In genomic region chr13:75761373-75761772, GRCh38 we compare ENCODE assay signal across 8 cellular contexts.
DNase-seq lines count a peak whose midpoint lies in the region; ATAC-seq and TF ChIP-seq lines count a peak whose summit lies in the region.

No MANE protein-coding gene starts in this region.

- peak; percentile 29 for ATAC-seq in GM18505 (IDR thresholded peaks at IDR 0.05; ENCODE audit: unreplicated experiment)
- ATAC-seq in HG03521 (IDR thresholded peaks at IDR 0.05; ENCODE audit: unreplicated experiment): peak; percentile 26
- no peak for ATAC-seq in psoas muscle

- TF ChIP-seq POLR2A in GM18505 (IDR thresholded peaks at IDR 0.05; ENCODE audit: borderline replicate concordance, extremely low read depth, insufficient read depth, insufficient read length): no peak

- H3K36me3 ChIP-seq in psoas muscle (ENCODE audit: insufficient read depth in 1 of 2, low read depth in 1 of 2): no peaks in the 10 kb centered on the region

- 17 to 37% (median 23%) methylated on average over 3 of the region's 3 CpGs for WGBS in psoas muscle, 3 donors

- TF ChIP-seq CTCF in dorsolateral prefrontal cortex (IDR thresholded peaks at IDR 0.05 in 54 of 56, conservative IDR thresholded peaks at IDR 0.05 in 2 of 56; ENCODE audit: low read depth in 1 of 56, partially characterized antibody in 56 of 56): no peak
- TF ChIP-seq CTCF in psoas muscle (IDR thresholded peaks at IDR 0.05): no peak

- H3K27ac ChIP-seq in dorsolateral prefrontal cortex (peak overlapping the region in 31 of 59 donors; percentile 0 to 70 (median 50)), psoas muscle (peak overlapping the region; percentile 89)

- DNase-seq in dorsolateral prefrontal cortex (no peak), psoas muscle (no peak), SHP77 (lab: John Stamatoyannopoulos, UW) (no peak), SKM-1 treated with dmso at 0.1 percent for 144 hours (lab: John Stamatoyannopoulos, UW; ENCODE audit: unreplicated experiment) (no peak), COLO829 (ENCODE audit: low spot score) (no peak), pons (ENCODE audit: low spot score) (no peak)

- H3K4me3 ChIP-seq in dorsolateral prefrontal cortex (peak overlapping the region in 56 of 59 donors; percentile 8 to 61 (median 39)), psoas muscle (peak overlapping the region; percentile 69)

- H3K9me3 ChIP-seq in psoas muscle: no peaks in the 10 kb centered on the region

- no peaks in the 10 kb centered on the region for H3K27me3 ChIP-seq in dorsolateral prefrontal cortex
- H3K27me3 ChIP-seq in psoas muscle (ENCODE audit: insufficient read depth in 3 of 3, low read length in 2 of 3): no peaks in the 10 kb centered on the region

- intact Hi-C loops in dorsolateral prefrontal cortex (cut with DNase I) (loop anchor here in 1 of 2 donors (2.0 kb wide), 1 partner anchor 43 kb away; no protein-coding TSS in a partner anchor), psoas muscle (cut with DNase I) (loop anchor here in 1 of 2 donors (5.0 kb wide), 1 partner anchor 41 kb away; no protein-coding TSS in a partner anchor)

- peaks cover 18% of the 10 kb centered on the region for H3K4me1 ChIP-seq in psoas muscle

Comparison
In these comparisons a context has a peak if more than half of its experiments do, and no peak if none do; other contexts are left out.
1. ATAC-seq: peak in GM18505 (single experiment) and HG03521 (single experiment); none in psoas muscle (0 of 4).